Comparison of ENCODE assay signal across 11 cellular contexts in genomic region chr11:82557274-82557673, GRCh38.
DNase-seq lines count a peak whose midpoint lies in the region; ATAC-seq and TF ChIP-seq lines count a peak whose summit lies in the region.
"Had no signal": no experiment of that assay in that cellular context is flagged by ENCODE, and none has a peak within 500 bp of the region (broad histone marks: within the 10 kb centered on the region; RNA-seq: fewer than 3 reads in every experiment).

No MANE protein-coding gene starts in this region.

- no peaks in the 10 kb centered on the region for H3F3A ChIP-seq in smooth muscle cell (ENCODE audit: low read depth)

- H3K79me2 ChIP-seq in smooth muscle cell (ENCODE audit: low read depth) = no peaks in the 10 kb centered on the region

- 92% methylated on average over 4 of the region's 4 CpGs for WGBS in smooth muscle cell (ENCODE audit: low lambda C conversion rate)

- no peak overlapping the region for H3K9ac ChIP-seq in smooth muscle cell (ENCODE audit: low read depth)

- in situ Hi-C loops in brain microvascular endothelial cell (cut with HindIII; ENCODE audit: low pct_ligation_motif_present, low sequenced_read_pairs) = no loop called here

- DNase-seq in germinal center (ENCODE audit: low spot score) (peak; percentile 51), SKM-1 treated with dmso at 0.1 percent for 144 hours (lab: John Stamatoyannopoulos, UW; ENCODE audit: unreplicated experiment) (no peak), smooth muscle cell (lab: John Stamatoyannopoulos, UW; ENCODE audit: unreplicated experiment) (no peak), brain microvascular endothelial cell (no peak)
- no peak for DNase-seq in stimulated activated CD8-positive, alpha-beta memory T cell treated with anti-CD3 and anti-CD28 coated beads, Interleukin-4, amount 100 ng/mL, for 48 hours
- DNase-seq: EL, hippocampal formation had no signal

- H3K4me1 ChIP-seq in smooth muscle cell (ENCODE audit: low read depth) = no peaks in the 10 kb centered on the region

- no peak overlapping the region for H3K4me2 ChIP-seq in smooth muscle cell

- H3K36me3 ChIP-seq in smooth muscle cell (ENCODE audit: low read depth) (no peaks in the 10 kb centered on the region), brain microvascular endothelial cell (replicated peaks) (no peaks in the 10 kb centered on the region)

- TF ChIP-seq CTCF in smooth muscle cell (IDR thresholded peaks at IDR 0.05; ENCODE audit: borderline replicate concordance, insufficient read depth, poor library complexity, severe bottlenecking) (no peak), brain microvascular endothelial cell (IDR thresholded peaks at IDR 0.05; ENCODE audit: low read depth, low read length, missing control alignments) (no peak)

- H3K4me3 ChIP-seq in smooth muscle cell (no peak overlapping the region), brain microvascular endothelial cell (ENCODE audit: low read depth, low read length) (no peak overlapping the region)
- H3K4me3 ChIP-seq: K562 had no signal

- peak; percentile 99 for ATAC-seq in GM18502 (IDR thresholded peaks at IDR 0.05; ENCODE audit: poor library complexity, unreplicated experiment)
- ATAC-seq in GM21381 (IDR thresholded peaks at IDR 0.05; ENCODE audit: unreplicated experiment) = peak; percentile 98
- ATAC-seq in HG03196 (IDR thresholded peaks at IDR 0.05; ENCODE audit: unreplicated experiment) = peak; percentile 100
- ATAC-seq: K562 had no signal

- H2AFZ ChIP-seq in smooth muscle cell (ENCODE audit: low read depth) = no peak overlapping the region

- H3K27ac ChIP-seq in smooth muscle cell (ENCODE audit: low read depth) = no peak overlapping the region
- no peak overlapping the region for H3K27ac ChIP-seq in brain microvascular endothelial cell

- H3K9me3 ChIP-seq in smooth muscle cell (replicated peaks; ENCODE audit: low read depth) = no peaks in the 10 kb centered on the region

- H3K27me3 ChIP-seq in smooth muscle cell (ENCODE audit: low read depth) (no peaks in the 10 kb centered on the region), brain microvascular endothelial cell (replicated peaks) (no peaks in the 10 kb centered on the region)

- H4K20me1 ChIP-seq in smooth muscle cell (ENCODE audit: low read depth) = no peaks in the 10 kb centered on the region
